7 cellular contexts compared by ENCODE assay signal in the genomic region with DNA sequence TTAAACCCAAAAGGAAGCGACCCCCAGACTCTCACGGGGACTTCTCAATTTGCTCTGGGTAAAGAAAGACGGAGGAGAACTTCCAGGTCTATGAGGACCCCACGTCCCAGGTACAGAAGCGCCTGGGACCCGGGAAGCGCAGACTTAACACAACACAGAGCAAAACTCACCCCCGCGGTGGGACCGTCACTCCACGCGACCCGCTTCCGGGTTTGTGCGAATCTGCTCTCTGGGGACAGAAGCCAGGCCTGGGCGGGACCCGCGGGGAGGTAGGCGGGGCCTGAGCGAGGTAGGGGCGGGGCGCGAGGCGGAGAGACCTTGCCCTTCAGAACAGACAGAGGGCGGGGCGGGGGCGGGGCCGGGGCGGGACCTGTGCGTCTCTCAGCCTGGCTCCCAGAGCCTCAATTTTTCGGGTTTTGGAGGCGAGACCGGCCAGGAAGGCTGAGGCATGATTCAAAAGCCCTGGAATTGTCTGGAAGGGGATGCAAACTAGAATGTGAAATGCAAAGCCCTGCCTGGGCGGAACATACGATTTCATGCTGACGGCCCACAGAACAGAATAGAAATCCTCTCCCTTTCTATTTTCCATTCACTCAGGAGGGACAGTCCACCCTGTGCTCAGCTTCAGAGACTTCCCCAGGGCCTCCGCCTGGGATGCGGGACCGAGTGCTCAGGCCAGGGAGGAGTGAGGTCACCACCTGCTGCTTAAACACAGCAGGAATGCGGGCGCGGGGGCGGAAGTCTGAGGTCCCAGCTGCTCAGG. TPM values are rescaled to one million over a fixed set of nuclear protein-coding genes. Genes with fewer than 3 reads are reported as not detected.
A peak's percentile ranks its signal among the peaks of the same experiment; 100 is the strongest.
DNase-seq lines count a peak whose midpoint lies in the region; ATAC-seq and TF ChIP-seq lines count a peak whose summit lies in the region.

No MANE protein-coding gene starts in this region.

- CTCF ChIA-PET in activated B cell treated with CpG ODN at 0.5 μM for 24 hours (lab: Charles Lee): no interaction called here

- peak overlapping the region; percentile 44 for H3K27ac ChIP-seq in caudate nucleus (ENCODE audit: low read depth, low read length)

- intact Hi-C loops in activated B cell treated with CpG ODN at 0.5 μM for 24 hours (cut with micrococcal nuclease): loop anchor here (1.0 to 5.0 kb wide), 8 partner anchors 20 to 755 kb away; partner anchors contain the start of genes ZNF160, ZNF320, ZNF468 and ZNF808

- peaks cover 2% of the 10 kb centered on the region for H3K9me3 Mint-ChIP-seq in activated B cell treated with CpG ODN at 0.5 μM for 24 hours

- H3K27me3 Mint-ChIP-seq in activated B cell treated with CpG ODN at 0.5 μM for 24 hours: no peaks in the 10 kb centered on the region

- peak overlapping the region; percentile 92 for H3K27ac Mint-ChIP-seq in activated B cell treated with CpG ODN at 0.5 μM for 24 hours

- peaks cover 31% of the 10 kb centered on the region for H3K4me1 Mint-ChIP-seq in activated B cell treated with CpG ODN at 0.5 μM for 24 hours

- ATAC-seq in GM18502 (IDR thresholded peaks at IDR 0.05; ENCODE audit: poor library complexity, unreplicated experiment) (peak; percentile 95), HG02852 (IDR thresholded peaks at IDR 0.05; ENCODE audit: unreplicated experiment) (peak; percentile 92), activated B cell treated with CpG ODN at 0.5 μM for 24 hours (ENCODE audit: low read depth) (peak; percentile 99)

- TF ChIP-seq CTCF in activated B cell treated with CpG ODN at 0.5 μM for 24 hours (IDR thresholded peaks at IDR 0.05): no peak

- POLR2A ChIA-PET in activated B cell treated with CpG ODN at 0.5 μM for 24 hours (lab: Charles Lee): interaction anchor here (0.6 to 1.5 kb wide), 5 partner anchors 12 to 417 kb away, joined by 3 to 9 read pairs (median 4); partner anchors contain the start of genes ZNF468 and ZNF816

- H3K4me3 Mint-ChIP-seq in activated B cell treated with CpG ODN at 0.5 μM for 24 hours: peak overlapping the region; percentile 96

- DNase-seq in NCI-H2029 (lab: John Stamatoyannopoulos, UW): peak; percentile 68
- DNase-seq in activated B cell treated with CpG ODN at 0.5 μM for 24 hours: peak; percentile 98
- DNase-seq in caudate nucleus (lab: John Stamatoyannopoulos, UW): peak in 60 of 61 donors; percentile 24 to 86 (median 72)
- DNase-seq in islet precursor cell: peak; percentile 98
- DNase-seq in stimulated activated CD4-positive, alpha-beta T cell treated with anti-CD3 and anti-CD28 coated beads, Interleukin-12 subunit alpha, Interleukin-12 subunit beta, amount 100 ng/mL, for 48 hours (ENCODE audit: low read depth in 2 of 3, low spot score in 1 of 3): peak; percentile 83 to 94 (median 89)

- H3K36me3 Mint-ChIP-seq in activated B cell treated with CpG ODN at 0.5 μM for 24 hours (ENCODE audit: low read depth): peaks cover 13% of the 10 kb centered on the region

RNA-seq across cellular contexts. Expression of gene ZNF888, which starts 19.3 kb away (rescaled TPM):
- total RNA-seq in activated B cell treated with CpG ODN at 0.5 μM for 24 hours: 9.0 and 11.9 TPM in 2 replicates

RNA-seq across cellular contexts. Expression of gene ZNF816, which starts 20.1 kb away (rescaled TPM):
- total RNA-seq in activated B cell treated with CpG ODN at 0.5 μM for 24 hours: 17.0 and 18.0 TPM in 2 replicates

RNA-seq across cellular contexts. Expression of gene ZNF320, which starts 45.1 kb away (rescaled TPM):
- total RNA-seq in activated B cell treated with CpG ODN at 0.5 μM for 24 hours: 23.0 and 24.0 TPM in 2 replicates

Comparison
In these comparisons a context has a peak if more than half of its experiments do, and no peak if none do; other contexts are left out.
1. Peak in every context shown above with its lines: DNase-seq, ATAC-seq and H3K27ac ChIP-seq.